In genomic region chr6:79824231-79824630, GRCh38 we compare ENCODE assay signal across 18 cellular contexts.
"Had no signal": no experiment of that assay in that cellular context is flagged by ENCODE, and none has a peak within 500 bp of the region (broad histone marks: within the 10 kb centered on the region; RNA-seq: fewer than 3 reads in every experiment).

No MANE protein-coding gene starts in this region.

- H3K36me3 Mint-ChIP-seq: memory B cell; stimulated activated naive B cell treated with anti-CD40 and anti-IgM and Interleukin-4, amounts not matched to agents 10 μg/mL and 1 μg/mL and 100 μg/mL, for 72 hours had no signal

- H3K4me1 ChIP-seq: sigmoid colon had no signal

- H3K4me1 Mint-ChIP-seq: activated CD4-positive, alpha-beta T cell treated with anti-CD3 and anti-CD28 coated beads, Interleukin-2, amount 10 ng/mL, durations not matched to agents 7 days and 5 days; memory B cell; stimulated activated naive B cell treated with anti-CD40 and anti-IgM and Interleukin-4, amounts not matched to agents 10 μg/mL and 1 μg/mL and 100 μg/mL, for 72 hours had no signal

- H3K9me3 ChIP-seq: sigmoid colon had no signal

- H3K27ac Mint-ChIP-seq: activated CD4-positive, alpha-beta T cell treated with anti-CD3 and anti-CD28 coated beads, Interleukin-2, amount 10 ng/mL, durations not matched to agents 7 days and 5 days; memory B cell; stimulated activated naive B cell treated with anti-CD40 and anti-IgM and Interleukin-4, amounts not matched to agents 10 μg/mL and 1 μg/mL and 100 μg/mL, for 72 hours had no signal

- H3K27ac ChIP-seq: cardiac muscle cell, sigmoid colon had no signal

- H3K36me3 ChIP-seq: cardiac muscle cell, sigmoid colon had no signal

- DNase-seq: activated CD4-positive, alpha-beta T cell treated with anti-CD3 and anti-CD28 coated beads, Interleukin-2, amount 10 ng/mL, durations not matched to agents 7 days and 5 days; activated CD8-positive, alpha-beta memory T cell treated with anti-CD3 and anti-CD28 coated beads, Interleukin-2, amount 50 U/mL, for 4 hours; activated effector memory CD4-positive, alpha-beta T cell treated with Interleukin-2 at 50 U/mL for 16 hours; activated naive CD4-positive, alpha-beta T cell treated with anti-CD3 and anti-CD28 coated beads, Interleukin-2, amount 50 U/mL, for 16 hours; activated T-cell treated with anti-CD3 and anti-CD28 coated beads, Interleukin-2, amount 50 U/mL, for 48 hours; hypothalamus; left ventricle myocardium superior; occipital lobe; posterior cingulate gyrus; sigmoid colon; stimulated activated naive B cell treated with anti-CD40 and anti-IgM and Interleukin-4, amounts not matched to agents 10 μg/mL and 1 μg/mL and 100 μg/mL, for 72 hours; T1000 had no signal

- H3K4me3 ChIP-seq: cardiac muscle cell, sigmoid colon had no signal

- H3K9me3 Mint-ChIP-seq: memory B cell had no signal

- H3K4me3 Mint-ChIP-seq: activated CD4-positive, alpha-beta T cell treated with anti-CD3 and anti-CD28 coated beads, Interleukin-2, amount 10 ng/mL, durations not matched to agents 7 days and 5 days; memory B cell; stimulated activated naive B cell treated with anti-CD40 and anti-IgM and Interleukin-4, amounts not matched to agents 10 μg/mL and 1 μg/mL and 100 μg/mL, for 72 hours had no signal

- ATAC-seq: esophagus mucosa; left ventricle myocardium superior; stimulated activated naive B cell treated with anti-CD40 and anti-IgM and Interleukin-4, amounts not matched to agents 10 μg/mL and 1 μg/mL and 100 μg/mL, for 72 hours had no signal

- FAIRE-seq: astrocyte, colon, keratinocyte had no signal
